ENCODE assay signal across 8 cellular contexts in the genomic region with DNA sequence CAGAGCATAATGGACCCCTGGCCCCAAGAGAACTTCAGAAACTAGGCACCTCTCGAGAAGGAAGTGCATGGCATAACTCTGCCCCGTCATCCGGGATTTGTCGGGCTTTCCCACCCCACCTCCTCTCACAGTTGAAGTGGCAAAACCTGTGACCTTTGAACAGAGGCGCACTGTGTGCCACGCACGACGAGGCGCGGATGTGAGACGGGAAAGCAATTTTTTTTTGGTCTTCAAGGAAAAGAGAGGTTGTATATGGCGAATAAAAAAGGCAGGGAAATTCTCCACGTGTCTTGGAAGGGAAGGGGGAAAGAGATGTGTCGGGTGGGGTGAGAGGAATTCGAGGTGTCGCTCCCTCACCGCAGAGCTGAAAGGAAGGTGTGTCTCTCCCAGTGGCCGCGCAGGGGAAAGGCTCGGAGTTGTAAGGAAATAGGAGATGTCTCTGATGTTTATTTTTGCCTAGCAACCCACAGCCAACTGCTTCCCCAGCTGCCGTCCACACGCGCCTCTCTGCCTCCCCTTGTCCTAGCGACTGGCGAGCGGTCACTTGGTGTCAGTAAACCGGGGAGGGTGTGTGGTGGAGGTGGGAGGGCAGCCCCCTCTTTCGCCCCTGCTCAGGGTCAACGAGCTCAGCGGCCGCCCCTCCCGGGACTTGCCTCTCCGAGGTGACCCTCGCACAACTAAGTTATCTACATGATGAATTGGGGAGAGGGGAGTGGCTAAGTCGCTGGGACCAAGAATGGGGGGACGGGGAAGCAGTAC. TPM values are rescaled to one million over a fixed set of nuclear protein-coding genes. Genes with fewer than 3 reads are reported as not detected.
A peak's percentile ranks its signal among the peaks of the same experiment; 100 is the strongest.
DNase-seq lines count a peak whose midpoint lies in the region; ATAC-seq and TF ChIP-seq lines count a peak whose summit lies in the region.

No MANE protein-coding gene starts in this region.

- H3K4me1 Mint-ChIP-seq in T-helper 17 cell: peaks cover 33% of the 10 kb centered on the region

- TF ChIP-seq POLR2A in breast epithelium (IDR thresholded peaks at IDR 0.05): no peak

- peak; percentile 32 for ATAC-seq in T-helper 17 cell
- ATAC-seq in HG03460 (IDR thresholded peaks at IDR 0.05; ENCODE audit: unreplicated experiment): no peak

- H3K27ac ChIP-seq in DOHH2 (ENCODE audit: low read depth, low read length) (peak overlapping the region; percentile 59), breast epithelium (peak overlapping the region; percentile 89 to 96)

- H3K27me3 ChIP-seq in DOHH2 (ENCODE audit: control insufficient read depth, low read length): no peaks in the 10 kb centered on the region
- H3K27me3 ChIP-seq in breast epithelium: no peaks in the 10 kb centered on the region

- H3K36me3 ChIP-seq in DOHH2 (ENCODE audit: control insufficient read depth, low read length) (peaks cover 31% of the 10 kb centered on the region), breast epithelium (no peaks in the 10 kb centered on the region)

- intact Hi-C loops in breast epithelium (cut with DNase I; ENCODE audit: low total_unique reads): no loop called here

- peaks cover 9% of the 10 kb centered on the region; the same call in 1 of the 2 replicates for H4K20me1 ChIP-seq in DOHH2 (ENCODE audit: control insufficient read depth, insufficient read depth, low read depth, low read length)

- no peaks in the 10 kb centered on the region for H3K27me3 Mint-ChIP-seq in T-helper 17 cell

- peak overlapping the region; percentile 96 for H3K27ac Mint-ChIP-seq in T-helper 17 cell

- H3K9me3 ChIP-seq in DOHH2 (ENCODE audit: control insufficient read depth, insufficient read depth, low read length): no peaks in the 10 kb centered on the region
- H3K9me3 ChIP-seq in T-helper 17 cell (ENCODE audit: control insufficient read depth, low read length, poor library complexity, severe bottlenecking): no peaks in the 10 kb centered on the region
- no peaks in the 10 kb centered on the region for H3K9me3 ChIP-seq in breast epithelium

- H3K4me2 ChIP-seq in DOHH2 (ENCODE audit: low read length): peak overlapping the region; percentile 100

- no peaks in the 10 kb centered on the region for H3K9me2 ChIP-seq in DOHH2 (replicated peaks; ENCODE audit: control insufficient read depth, low read length)

- TF ChIP-seq CTCF in DOHH2 (IDR thresholded peaks at IDR 0.05; ENCODE audit: low read depth, low read length, poor library complexity, severe bottlenecking): peak; percentile 11
- TF ChIP-seq CTCF in breast epithelium (IDR thresholded peaks at IDR 0.05): peak; percentile 29 to 65 (median 38)

- CTCF ChIA-PET in HEK293T (lab: Yijun Ruan, JAX): interaction anchor here (1.3 kb wide), 1 partner anchor 17 kb away, joined by 3 read pairs; no protein-coding TSS in a partner anchor

- H3K79me2 ChIP-seq in DOHH2 (ENCODE audit: control insufficient read depth, low read length): peaks cover 46% of the 10 kb centered on the region

- POLR2A ChIA-PET in HEK293T (lab: Yijun Ruan, JAX): interaction anchor here (0.6 kb wide), 2 partner anchors 8 to 379 kb away, joined by 3 read pairs; partner anchors contain the start of gene CAND1

- peak overlapping the region; percentile 97 for H3K4me3 Mint-ChIP-seq in T-helper 17 cell

- 0 out of 2 replicates have a peak, but pooled peaks cover 11% of the 10 kb centered on the region for H3F3A ChIP-seq in DOHH2 (ENCODE audit: control insufficient read depth, insufficient read depth)

- peak; percentile 78 for DNase-seq in HEK293T (ENCODE audit: extremely low spot score)
- peak; percentile 62 to 92 for DNase-seq in NCI-H187 (lab: John Stamatoyannopoulos, UW)
- DNase-seq in T-helper 17 cell: peak; percentile 21 to 36 (median 29)
- peak; percentile 78 to 80 for DNase-seq in breast epithelium (ENCODE audit: low spot score in 2 of 2)
- peak; percentile 90 for DNase-seq in renal cortical epithelial cell (ENCODE audit: low read depth)

- H3K4me3 ChIP-seq in DOHH2 (ENCODE audit: low read length) (peak overlapping the region; percentile 97), breast epithelium (peak overlapping the region; percentile 95 to 99 (median 98)), iPS-11a (ENCODE audit: low read depth, low read length) (peak overlapping the region; percentile 73)

- peaks cover 10% of the 10 kb centered on the region for H3K36me3 Mint-ChIP-seq in T-helper 17 cell (ENCODE audit: low read depth)

- H3K4me1 ChIP-seq in DOHH2 (ENCODE audit: control insufficient read depth, low read length): peaks cover 31% of the 10 kb centered on the region
- peaks cover 0 to 9% of the 10 kb centered on the region in 2 donors for H3K4me1 ChIP-seq in breast epithelium

TF ChIP-seq in HEK293T, 16 proteins besides CTCF, POLR2A, EP300 and RAD21:
- TF ChIP-seq FOXM1 (IDR thresholded peaks at IDR 0.05; ENCODE audit: borderline replicate concordance): no peak
- no peak for TF ChIP-seq ELF4 (IDR thresholded peaks at IDR 0.05)
- no peak for TF ChIP-seq SP1 (IDR thresholded peaks at IDR 0.05)
- no peak for TF ChIP-seq FOXK2 (IDR thresholded peaks at IDR 0.05)
- no peak for TF ChIP-seq ARNT (IDR thresholded peaks at IDR 0.05)
- TF ChIP-seq HDGF (IDR thresholded peaks at IDR 0.05; ENCODE audit: borderline replicate concordance): no peak
- no peak for TF ChIP-seq NFRKB (IDR thresholded peaks at IDR 0.05)
- TF ChIP-seq TARDBP (IDR thresholded peaks at IDR 0.05): 0 out of 2 replicates have a peak, but pooled peaks have one; percentile 24
- no peak for TF ChIP-seq CTBP1 (IDR thresholded peaks at IDR 0.05; ENCODE audit: borderline replicate concordance)
- TF ChIP-seq PKNOX1 (IDR thresholded peaks at IDR 0.05): no peak
- peak; percentile 88 for TF ChIP-seq L3MBTL2 (conservative IDR thresholded peaks at IDR 0.05)
- no peak for TF ChIP-seq LEF1 (IDR thresholded peaks at IDR 0.05; ENCODE audit: borderline replicate concordance)
- no peak for TF ChIP-seq BHLHE40 (IDR thresholded peaks at IDR 0.05; ENCODE audit: borderline replicate concordance)

RNA-seq across cellular contexts. Expression of gene DYRK2, which starts 0.8 kb away (rescaled TPM):
- total RNA-seq in T-helper 17 cell: 10 to 100 TPM; 85.6 to 88.9 TPM
- total RNA-seq in breast epithelium: 10 to 100 TPM; 12.4 to 19.2 (median 17.7) TPM
- 35.1 and 81.7 TPM in 2 replicates for total RNA-seq in renal cortical epithelial cell

Comparison
In these comparisons a context has a peak if more than half of its experiments do, and no peak if none do; other contexts are left out.
1. DNase-seq: peak in every context shown above with its lines; median percentile 90 in renal cortical epithelial cell; 79 in breast epithelium; 78 in HEK293T; 77 in NCI-H187; 29 in T-helper 17 cell.